ENCODE assay signal across 8 cellular contexts in genomic region chr9:132241483-132241839, GRCh38.
A peak's percentile ranks its signal among the peaks of the same experiment; 100 is the strongest.
DNase-seq lines count a peak whose midpoint lies in the region; ATAC-seq and TF ChIP-seq lines count a peak whose summit lies in the region.

No MANE protein-coding gene starts in this region.

- peak overlapping the region; percentile 98 for H3K4me3 Mint-ChIP-seq in central memory CD8-positive, alpha-beta T cell
- peak overlapping the region; percentile 91 for H3K4me3 Mint-ChIP-seq in nephron progenitor cell

- no peaks in the 10 kb centered on the region for H3K9me3 Mint-ChIP-seq in central memory CD8-positive, alpha-beta T cell
- H3K9me3 Mint-ChIP-seq in nephron progenitor cell: no peaks in the 10 kb centered on the region

- H3K36me3 Mint-ChIP-seq in central memory CD8-positive, alpha-beta T cell (ENCODE audit: insufficient read depth): peaks cover 8% of the 10 kb centered on the region
- H3K36me3 Mint-ChIP-seq in nephron progenitor cell (ENCODE audit: low read depth): no peaks in the 10 kb centered on the region

- H3K27ac Mint-ChIP-seq in central memory CD8-positive, alpha-beta T cell (ENCODE audit: low read depth): peak overlapping the region; percentile 85
- peak overlapping the region; percentile 73 for H3K27ac Mint-ChIP-seq in nephron progenitor cell

- H3K4me3 ChIP-seq in GM12864 (ENCODE audit: low read depth, low read length): peak overlapping the region; percentile 64

- ATAC-seq in HG03354 (IDR thresholded peaks at IDR 0.05; ENCODE audit: poor library complexity, severe bottlenecking, unreplicated experiment): peak; percentile 19
- no peak for ATAC-seq in central memory CD8-positive, alpha-beta T cell (replicated peaks; ENCODE audit: extremely low read depth, poor library complexity, severe bottlenecking)
- ATAC-seq in HG02571 (IDR thresholded peaks at IDR 0.05; ENCODE audit: unreplicated experiment): no peak
- no peak for ATAC-seq in GM21619 (IDR thresholded peaks at IDR 0.05; ENCODE audit: unreplicated experiment)

- H3K27me3 Mint-ChIP-seq in central memory CD8-positive, alpha-beta T cell: peaks cover under 1% of the 10 kb centered on the region
- peaks cover 37% of the 10 kb centered on the region for H3K27me3 Mint-ChIP-seq in nephron progenitor cell (ENCODE audit: low read depth, poor library complexity)

- TF ChIP-seq CTCF in GM12864 (IDR thresholded peaks at IDR 0.05; ENCODE audit: low read depth, low read length, missing control alignments) (no peak), nephron progenitor cell (IDR thresholded peaks at IDR 0.05) (no peak)

- peaks cover 16% of the 10 kb centered on the region for H3K4me1 Mint-ChIP-seq in central memory CD8-positive, alpha-beta T cell
- peaks cover 65% of the 10 kb centered on the region for H3K4me1 Mint-ChIP-seq in nephron progenitor cell

- DNase-seq in GM12864 (ENCODE audit: low read depth) (no peak), nephron progenitor cell (no peak)
- DNase-seq in central memory CD8-positive, alpha-beta T cell (ENCODE audit: low spot score in 2 of 2): no peak
- DNase-seq in stimulated activated CD4-positive, alpha-beta T cell treated with anti-CD3 and anti-CD28 coated beads, Interleukin-2, amount 100 ng/mL, for 48 hours: no peak
- DNase-seq in stimulated activated naive CD4-positive, alpha-beta T cell treated with Interleukin-2 at 50 U/mL for 16 hours (lab: John Stamatoyannopoulos, UW): no peak
